Comparison of ENCODE assay signal across 3 cellular contexts in the genomic region with DNA sequence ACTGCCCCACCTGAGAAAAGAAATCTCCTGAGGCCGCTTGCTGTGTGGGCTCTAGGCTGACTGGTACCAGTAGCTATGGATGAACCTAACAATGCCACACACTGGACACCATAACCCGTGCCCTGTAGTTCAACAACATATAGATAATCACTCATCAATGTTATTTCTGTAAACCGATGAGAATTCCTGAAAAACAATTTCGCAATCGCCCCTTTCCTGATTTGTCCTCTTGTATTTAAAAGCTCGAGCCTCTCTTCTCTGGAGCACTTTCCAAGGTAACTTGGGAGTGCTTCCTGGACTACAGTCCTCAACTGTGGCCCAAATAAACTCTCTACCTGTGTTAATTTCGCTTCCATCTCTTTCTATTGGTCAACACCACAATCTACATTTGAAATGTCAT.
TF ChIP-seq lines count a peak whose summit lies in the region.

No MANE protein-coding gene starts in this region.

TF ChIP-seq in HepG2, 621 proteins besides CTCF, POLR2A, EP300 and RAD21:
- TF ChIP-seq, protein P1, sequence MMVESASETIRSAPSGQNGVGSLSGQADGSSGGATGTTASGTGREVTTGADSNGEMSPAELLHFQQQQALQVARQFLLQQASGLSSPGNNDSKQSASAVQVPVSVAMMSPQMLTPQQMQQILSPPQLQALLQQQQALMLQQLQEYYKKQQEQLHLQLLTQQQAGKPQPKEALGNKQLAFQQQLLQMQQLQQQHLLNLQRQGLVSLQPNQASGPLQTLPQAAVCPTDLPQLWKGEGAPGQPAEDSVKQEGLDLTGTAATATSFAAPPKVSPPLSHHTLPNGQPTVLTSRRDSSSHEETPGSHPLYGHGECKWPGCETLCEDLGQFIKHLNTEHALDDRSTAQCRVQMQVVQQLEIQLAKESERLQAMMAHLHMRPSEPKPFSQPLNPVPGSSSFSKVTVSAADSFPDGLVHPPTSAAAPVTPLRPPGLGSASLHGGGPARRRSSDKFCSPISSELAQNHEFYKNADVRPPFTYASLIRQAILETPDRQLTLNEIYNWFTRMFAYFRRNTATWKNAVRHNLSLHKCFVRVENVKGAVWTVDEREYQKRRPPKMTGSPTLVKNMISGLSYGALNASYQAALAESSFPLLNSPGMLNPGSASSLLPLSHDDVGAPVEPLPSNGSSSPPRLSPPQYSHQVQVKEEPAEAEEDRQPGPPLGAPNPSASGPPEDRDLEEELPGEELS (CRISPR knock-in tag; IDR thresholded peaks at IDR 0.05) = no peak
- TF ChIP-seq HIVEP1 (CRISPR knock-in tag; IDR thresholded peaks at IDR 0.05) (no peak), POLR2AphosphoS2 (IDR thresholded peaks at IDR 0.05; ENCODE audit: low read depth, low read length) (no peak), ZNF350 (CRISPR knock-in tag; IDR thresholded peaks at IDR 0.05; ENCODE audit: borderline replicate concordance, low read depth) (no peak), ZNF296 (CRISPR knock-in tag; conservative IDR thresholded peaks at IDR 0.05) (no peak), MLLT10 (CRISPR knock-in tag; IDR thresholded peaks at IDR 0.05) (no peak), ZNF10 (CRISPR knock-in tag; IDR thresholded peaks at IDR 0.05; ENCODE audit: borderline replicate concordance, low read depth) (no peak), CEBPG (CRISPR knock-in tag; IDR thresholded peaks at IDR 0.05) (peak; percentile 61), SIN3A (IDR thresholded peaks at IDR 0.05; ENCODE audit: borderline replicate concordance, low read depth, low read length) (no peak), CEBPB (IDR thresholded peaks at IDR 0.05; ENCODE audit: borderline replicate concordance, low read depth, low read length) (peak; percentile 64)

TF ChIP-seq in IMR-90, 13 proteins besides CTCF, POLR2A, EP300 and RAD21:
- TF ChIP-seq CEBPB (IDR thresholded peaks at IDR 0.05; ENCODE audit: low read depth, low read length) (peak; percentile 83), RFX5 (IDR thresholded peaks at IDR 0.05; ENCODE audit: low read depth, low read length) (no peak)

TF ChIP-seq in H1, 55 proteins besides CTCF, POLR2A, EP300 and RAD21:
- TF ChIP-seq CHD2 (IDR thresholded peaks at IDR 0.05; ENCODE audit: low read length) = no peak
- peak; percentile 77 for TF ChIP-seq CEBPB (IDR thresholded peaks at IDR 0.05; ENCODE audit: low read depth, low read length)
- TF ChIP-seq SP4 (IDR thresholded peaks at IDR 0.05; ENCODE audit: low read length) = no peak
- TF ChIP-seq, protein P2, sequence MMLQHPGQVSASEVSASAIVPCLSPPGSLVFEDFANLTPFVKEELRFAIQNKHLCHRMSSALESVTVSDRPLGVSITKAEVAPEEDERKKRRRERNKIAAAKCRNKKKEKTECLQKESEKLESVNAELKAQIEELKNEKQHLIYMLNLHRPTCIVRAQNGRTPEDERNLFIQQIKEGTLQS (IDR thresholded peaks at IDR 0.05; ENCODE audit: insufficient read depth, low read depth, low read length) = no peak
- TF ChIP-seq RNF2 (IDR thresholded peaks at IDR 0.05; ENCODE audit: borderline replicate concordance, low read depth, low read length, missing control alignments, poor library complexity, severe bottlenecking) = no peak
